Comparison of ENCODE assay signal across 20 cellular contexts in the genomic region with DNA sequence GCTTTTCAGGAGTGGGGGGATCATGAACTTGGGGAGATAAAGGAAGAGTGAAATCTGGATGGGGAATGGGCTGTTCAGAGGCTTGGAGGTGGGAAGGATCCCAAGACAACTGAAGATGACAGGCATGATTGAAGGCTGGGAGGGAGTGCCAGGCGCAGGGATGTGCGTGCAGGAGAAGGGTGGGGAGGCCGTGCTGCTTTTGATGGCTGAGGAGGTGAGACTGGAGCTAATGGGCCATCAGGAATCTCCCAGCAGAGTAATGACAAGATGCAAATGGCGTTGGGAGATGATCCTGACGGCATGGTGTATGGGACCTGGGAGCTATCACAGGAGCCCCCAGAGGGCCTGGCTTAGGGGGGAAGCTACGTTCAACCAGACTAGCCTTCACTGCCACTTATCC.
"Had no signal": no experiment of that assay in that cellular context is flagged by ENCODE, and none has a peak within 500 bp of the region (broad histone marks: within the 10 kb centered on the region; RNA-seq: fewer than 3 reads in every experiment).

No MANE protein-coding gene starts in this region.

- H3K27ac ChIP-seq: gastrocnemius medialis, prostate gland, SK-N-MC, thyroid gland, uterus had no signal

- H3K27ac Mint-ChIP-seq: activated CD4-positive, alpha-beta T cell treated with anti-CD3 and anti-CD28 coated beads, Interleukin-2, amount 10 ng/mL, durations not matched to agents 24 days and 14 days; activated CD8-positive, alpha-beta T cell treated with anti-CD3 and anti-CD28 coated beads, Interleukin-2, amount 10 ng/mL, durations not matched to agents 7 days and 5 days; activated naive CD8-positive, alpha-beta T cell treated with anti-CD3 and anti-CD28 coated beads for 36 hours; endodermal cell; WTC11 had no signal

- H3K36me3 ChIP-seq: gastrocnemius medialis, heart left ventricle, prostate gland, thyroid gland, uterus had no signal

- H3K27me3 ChIP-seq: thyroid gland, uterus had no signal

- H3K4me3 ChIP-seq: gastrocnemius medialis, prostate gland, SK-N-MC, thyroid gland, uterus had no signal

- DNase-seq: activated CD4-positive, alpha-beta T cell treated with anti-CD3 and anti-CD28 coated beads, Interleukin-2, amount 10 ng/mL, durations not matched to agents 24 days and 14 days; activated CD8-positive, alpha-beta memory T cell treated with anti-CD3 and anti-CD28 coated beads, Interleukin-2, amount 50 U/mL, for 4 hours; activated CD8-positive, alpha-beta T cell treated with anti-CD3 and anti-CD28 coated beads, Interleukin-2, amount 10 ng/mL, durations not matched to agents 7 days and 5 days; activated gamma-delta T cell treated with Interleukin-2 at 50 U/mL for 16 hours; activated naive CD8-positive, alpha-beta T cell treated with anti-CD3 and anti-CD28 coated beads for 36 hours; activated T-cell treated with anti-CD3 and anti-CD28 coated beads, Interleukin-2, amount 50 U/mL, for 48 hours; anterior cingulate cortex; endodermal cell; erythroblast; gastrocnemius medialis; midbrain; occipital lobe; thyroid gland; uterus had no signal

- H3K4me3 Mint-ChIP-seq: activated CD8-positive, alpha-beta T cell treated with anti-CD3 and anti-CD28 coated beads, Interleukin-2, amount 10 ng/mL, durations not matched to agents 7 days and 5 days; endodermal cell; stimulated activated memory B cell treated with anti-CD40 and anti-IgM and Interleukin-4, amounts not matched to agents 10 μg/mL and 1 μg/mL and 100 μg/mL, for 72 hours had no signal

- ATAC-seq: activated CD8-positive, alpha-beta T cell treated with anti-CD3 and anti-CD28 coated beads, Interleukin-2, amount 10 ng/mL, durations not matched to agents 7 days and 5 days; gastrocnemius medialis; heart left ventricle; stimulated activated memory B cell treated with anti-CD40 and anti-IgM and Interleukin-4, amounts not matched to agents 10 μg/mL and 1 μg/mL and 100 μg/mL, for 72 hours; WTC11 had no signal

- H3K36me3 Mint-ChIP-seq: activated naive CD8-positive, alpha-beta T cell treated with anti-CD3 and anti-CD28 coated beads for 36 hours; stimulated activated memory B cell treated with anti-CD40 and anti-IgM and Interleukin-4, amounts not matched to agents 10 μg/mL and 1 μg/mL and 100 μg/mL, for 72 hours; WTC11 had no signal

- FAIRE-seq: TTC549 had no signal

- H3K9me3 ChIP-seq: gastrocnemius medialis, heart left ventricle, prostate gland, thyroid gland, uterus had no signal

- H3K9me3 Mint-ChIP-seq: activated CD4-positive, alpha-beta T cell treated with anti-CD3 and anti-CD28 coated beads, Interleukin-2, amount 10 ng/mL, durations not matched to agents 24 days and 14 days; activated naive CD8-positive, alpha-beta T cell treated with anti-CD3 and anti-CD28 coated beads for 36 hours had no signal
